ENCODE assay signal across 1 cellular context in the genomic region with DNA sequence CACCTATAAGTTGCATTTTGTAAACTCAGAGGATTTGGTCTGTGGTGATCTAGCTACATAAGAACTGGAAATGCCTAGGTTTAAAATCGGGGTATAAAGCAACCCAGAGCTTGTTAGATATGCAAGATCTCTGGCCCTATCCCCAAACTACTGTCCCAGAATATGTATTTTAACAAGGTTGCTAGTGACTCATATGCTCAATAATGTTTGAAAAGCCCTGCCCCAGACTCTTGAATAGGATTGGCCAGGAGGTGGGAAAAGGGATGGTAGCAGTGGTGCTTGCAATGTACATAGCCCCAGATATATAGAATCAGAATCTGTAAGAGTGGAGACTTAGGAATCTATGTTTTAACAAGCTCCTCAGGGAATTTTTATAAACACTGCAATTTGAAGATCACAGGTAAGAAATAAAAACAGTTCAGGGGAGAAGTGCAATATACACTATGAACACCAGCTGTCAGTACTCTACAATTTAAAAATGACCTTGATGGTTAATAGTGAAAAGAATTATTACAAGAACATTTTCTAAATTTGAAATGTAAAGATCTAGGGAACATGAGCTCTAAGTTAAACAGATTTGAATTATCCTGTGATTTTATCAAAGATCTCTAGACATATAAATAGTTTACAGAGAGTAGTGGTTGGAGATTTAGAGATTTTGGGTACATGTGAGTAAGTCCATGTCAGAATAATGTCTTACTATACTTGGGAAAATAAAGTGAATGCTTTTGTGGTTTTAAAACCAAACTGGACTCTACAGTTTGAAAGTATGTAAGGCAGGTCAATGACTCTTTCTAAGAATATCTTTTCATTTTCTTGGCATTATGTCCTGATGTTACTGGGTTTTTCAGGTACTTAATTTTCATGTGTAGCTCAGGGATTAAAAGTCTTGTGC.
TF ChIP-seq lines count a peak whose summit lies in the region.

No MANE protein-coding gene starts in this region.

TF ChIP-seq in H1, 55 proteins besides CTCF, POLR2A, EP300 and RAD21:
- TF ChIP-seq CHD1 (IDR thresholded peaks at IDR 0.05; ENCODE audit: low read depth, low read length) (no peak), BACH1 (IDR thresholded peaks at IDR 0.05; ENCODE audit: low read length) (no peak), CBX8 (IDR thresholded peaks at IDR 0.05; ENCODE audit: borderline replicate concordance, low read depth, low read length) (no peak), SP2 (IDR thresholded peaks at IDR 0.05; ENCODE audit: low read length) (no peak), RNF2 (IDR thresholded peaks at IDR 0.05; ENCODE audit: borderline replicate concordance, low read depth, low read length, missing control alignments, poor library complexity, severe bottlenecking) (no peak), MAFK (IDR thresholded peaks at IDR 0.05; ENCODE audit: low read depth, low read length) (no peak), ATF3 (IDR thresholded peaks at IDR 0.05; ENCODE audit: insufficient read depth, low read depth, low read length) (no peak), JUND (IDR thresholded peaks at IDR 0.05; ENCODE audit: low read length) (no peak), CEBPB (IDR thresholded peaks at IDR 0.05; ENCODE audit: low read depth, low read length) (no peak), KDM1A (IDR thresholded peaks at IDR 0.05; ENCODE audit: borderline replicate concordance, low read length) (no peak), NANOG (IDR thresholded peaks at IDR 0.05; ENCODE audit: insufficient read depth, low read depth, low read length, poor library complexity, severe bottlenecking) (no peak), TAF7 (optimal IDR thresholded peaks at IDR 0.05; ENCODE audit: borderline replicate concordance, low read depth, low read length) (no peak)
